In genomic region chr5:54544044-54544443, GRCh38 we compare ENCODE assay signal across 1 cellular context.
TF ChIP-seq lines count a peak whose summit lies in the region.

No MANE protein-coding gene starts in this region.

TF ChIP-seq in IMR-90, 13 proteins besides CTCF, POLR2A, EP300 and RAD21:
- TF ChIP-seq MAZ (IDR thresholded peaks at IDR 0.05; ENCODE audit: borderline replicate concordance, low read depth, low read length), result no peak
- TF ChIP-seq NFE2L2 (IDR thresholded peaks at IDR 0.05; ENCODE audit: low read depth, low read length), result no peak
- no peak for TF ChIP-seq ELK1 (IDR thresholded peaks at IDR 0.05; ENCODE audit: borderline replicate concordance, low read depth, low read length)
- TF ChIP-seq BHLHE40 (IDR thresholded peaks at IDR 0.05; ENCODE audit: low read depth, low read length), result no peak
- no peak for TF ChIP-seq CHD1 (IDR thresholded peaks at IDR 0.05; ENCODE audit: low read depth, low read length)
- TF ChIP-seq, protein P1, sequence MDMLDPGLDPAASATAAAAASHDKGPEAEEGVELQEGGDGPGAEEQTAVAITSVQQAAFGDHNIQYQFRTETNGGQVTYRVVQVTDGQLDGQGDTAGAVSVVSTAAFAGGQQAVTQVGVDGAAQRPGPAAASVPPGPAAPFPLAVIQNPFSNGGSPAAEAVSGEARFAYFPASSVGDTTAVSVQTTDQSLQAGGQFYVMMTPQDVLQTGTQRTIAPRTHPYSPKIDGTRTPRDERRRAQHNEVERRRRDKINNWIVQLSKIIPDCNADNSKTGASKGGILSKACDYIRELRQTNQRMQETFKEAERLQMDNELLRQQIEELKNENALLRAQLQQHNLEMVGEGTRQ (IDR thresholded peaks at IDR 0.05; ENCODE audit: low read depth, low read length), result no peak
- TF ChIP-seq SMC3 (IDR thresholded peaks at IDR 0.05; ENCODE audit: low read depth, low read length), result no peak
- TF ChIP-seq FOS (IDR thresholded peaks at IDR 0.05; ENCODE audit: low read depth, low read length), result no peak
- no peak for TF ChIP-seq MXI1 (IDR thresholded peaks at IDR 0.05; ENCODE audit: borderline replicate concordance, low read depth, low read length)
- no peak for TF ChIP-seq CEBPB (IDR thresholded peaks at IDR 0.05; ENCODE audit: low read depth, low read length)
- no peak for TF ChIP-seq RCOR1 (IDR thresholded peaks at IDR 0.05; ENCODE audit: insufficient replicate concordance, low read length)
- no peak for TF ChIP-seq MAFK (IDR thresholded peaks at IDR 0.05; ENCODE audit: low read depth, low read length)
- no peak for TF ChIP-seq RFX5 (IDR thresholded peaks at IDR 0.05; ENCODE audit: low read depth, low read length)
